2 cellular contexts compared by ENCODE assay signal in genomic region chr3:191417457-191417729, GRCh38.
TF ChIP-seq lines count a peak whose summit lies in the region.

No MANE protein-coding gene starts in this region.

TF ChIP-seq in GM23338, 12 proteins besides CTCF, POLR2A, EP300 and RAD21 (continued from another document):
- TF ChIP-seq, protein P1, sequence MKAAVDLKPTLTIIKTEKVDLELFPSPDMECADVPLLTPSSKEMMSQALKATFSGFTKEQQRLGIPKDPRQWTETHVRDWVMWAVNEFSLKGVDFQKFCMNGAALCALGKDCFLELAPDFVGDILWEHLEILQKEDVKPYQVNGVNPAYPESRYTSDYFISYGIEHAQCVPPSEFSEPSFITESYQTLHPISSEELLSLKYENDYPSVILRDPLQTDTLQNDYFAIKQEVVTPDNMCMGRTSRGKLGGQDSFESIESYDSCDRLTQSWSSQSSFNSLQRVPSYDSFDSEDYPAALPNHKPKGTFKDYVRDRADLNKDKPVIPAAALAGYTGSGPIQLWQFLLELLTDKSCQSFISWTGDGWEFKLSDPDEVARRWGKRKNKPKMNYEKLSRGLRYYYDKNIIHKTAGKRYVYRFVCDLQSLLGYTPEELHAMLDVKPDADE (IDR thresholded peaks at IDR 0.05): no peak
- TF ChIP-seq JUNB (IDR thresholded peaks at IDR 0.05; ENCODE audit: unreplicated experiment): no peak
- TF ChIP-seq STAT1 (IDR thresholded peaks at IDR 0.05; ENCODE audit: unreplicated experiment): no peak
- no peak for TF ChIP-seq ZNF331 (CRISPR knock-in tag; IDR thresholded peaks at IDR 0.05; ENCODE audit: low read depth)
- TF ChIP-seq, protein P2, sequence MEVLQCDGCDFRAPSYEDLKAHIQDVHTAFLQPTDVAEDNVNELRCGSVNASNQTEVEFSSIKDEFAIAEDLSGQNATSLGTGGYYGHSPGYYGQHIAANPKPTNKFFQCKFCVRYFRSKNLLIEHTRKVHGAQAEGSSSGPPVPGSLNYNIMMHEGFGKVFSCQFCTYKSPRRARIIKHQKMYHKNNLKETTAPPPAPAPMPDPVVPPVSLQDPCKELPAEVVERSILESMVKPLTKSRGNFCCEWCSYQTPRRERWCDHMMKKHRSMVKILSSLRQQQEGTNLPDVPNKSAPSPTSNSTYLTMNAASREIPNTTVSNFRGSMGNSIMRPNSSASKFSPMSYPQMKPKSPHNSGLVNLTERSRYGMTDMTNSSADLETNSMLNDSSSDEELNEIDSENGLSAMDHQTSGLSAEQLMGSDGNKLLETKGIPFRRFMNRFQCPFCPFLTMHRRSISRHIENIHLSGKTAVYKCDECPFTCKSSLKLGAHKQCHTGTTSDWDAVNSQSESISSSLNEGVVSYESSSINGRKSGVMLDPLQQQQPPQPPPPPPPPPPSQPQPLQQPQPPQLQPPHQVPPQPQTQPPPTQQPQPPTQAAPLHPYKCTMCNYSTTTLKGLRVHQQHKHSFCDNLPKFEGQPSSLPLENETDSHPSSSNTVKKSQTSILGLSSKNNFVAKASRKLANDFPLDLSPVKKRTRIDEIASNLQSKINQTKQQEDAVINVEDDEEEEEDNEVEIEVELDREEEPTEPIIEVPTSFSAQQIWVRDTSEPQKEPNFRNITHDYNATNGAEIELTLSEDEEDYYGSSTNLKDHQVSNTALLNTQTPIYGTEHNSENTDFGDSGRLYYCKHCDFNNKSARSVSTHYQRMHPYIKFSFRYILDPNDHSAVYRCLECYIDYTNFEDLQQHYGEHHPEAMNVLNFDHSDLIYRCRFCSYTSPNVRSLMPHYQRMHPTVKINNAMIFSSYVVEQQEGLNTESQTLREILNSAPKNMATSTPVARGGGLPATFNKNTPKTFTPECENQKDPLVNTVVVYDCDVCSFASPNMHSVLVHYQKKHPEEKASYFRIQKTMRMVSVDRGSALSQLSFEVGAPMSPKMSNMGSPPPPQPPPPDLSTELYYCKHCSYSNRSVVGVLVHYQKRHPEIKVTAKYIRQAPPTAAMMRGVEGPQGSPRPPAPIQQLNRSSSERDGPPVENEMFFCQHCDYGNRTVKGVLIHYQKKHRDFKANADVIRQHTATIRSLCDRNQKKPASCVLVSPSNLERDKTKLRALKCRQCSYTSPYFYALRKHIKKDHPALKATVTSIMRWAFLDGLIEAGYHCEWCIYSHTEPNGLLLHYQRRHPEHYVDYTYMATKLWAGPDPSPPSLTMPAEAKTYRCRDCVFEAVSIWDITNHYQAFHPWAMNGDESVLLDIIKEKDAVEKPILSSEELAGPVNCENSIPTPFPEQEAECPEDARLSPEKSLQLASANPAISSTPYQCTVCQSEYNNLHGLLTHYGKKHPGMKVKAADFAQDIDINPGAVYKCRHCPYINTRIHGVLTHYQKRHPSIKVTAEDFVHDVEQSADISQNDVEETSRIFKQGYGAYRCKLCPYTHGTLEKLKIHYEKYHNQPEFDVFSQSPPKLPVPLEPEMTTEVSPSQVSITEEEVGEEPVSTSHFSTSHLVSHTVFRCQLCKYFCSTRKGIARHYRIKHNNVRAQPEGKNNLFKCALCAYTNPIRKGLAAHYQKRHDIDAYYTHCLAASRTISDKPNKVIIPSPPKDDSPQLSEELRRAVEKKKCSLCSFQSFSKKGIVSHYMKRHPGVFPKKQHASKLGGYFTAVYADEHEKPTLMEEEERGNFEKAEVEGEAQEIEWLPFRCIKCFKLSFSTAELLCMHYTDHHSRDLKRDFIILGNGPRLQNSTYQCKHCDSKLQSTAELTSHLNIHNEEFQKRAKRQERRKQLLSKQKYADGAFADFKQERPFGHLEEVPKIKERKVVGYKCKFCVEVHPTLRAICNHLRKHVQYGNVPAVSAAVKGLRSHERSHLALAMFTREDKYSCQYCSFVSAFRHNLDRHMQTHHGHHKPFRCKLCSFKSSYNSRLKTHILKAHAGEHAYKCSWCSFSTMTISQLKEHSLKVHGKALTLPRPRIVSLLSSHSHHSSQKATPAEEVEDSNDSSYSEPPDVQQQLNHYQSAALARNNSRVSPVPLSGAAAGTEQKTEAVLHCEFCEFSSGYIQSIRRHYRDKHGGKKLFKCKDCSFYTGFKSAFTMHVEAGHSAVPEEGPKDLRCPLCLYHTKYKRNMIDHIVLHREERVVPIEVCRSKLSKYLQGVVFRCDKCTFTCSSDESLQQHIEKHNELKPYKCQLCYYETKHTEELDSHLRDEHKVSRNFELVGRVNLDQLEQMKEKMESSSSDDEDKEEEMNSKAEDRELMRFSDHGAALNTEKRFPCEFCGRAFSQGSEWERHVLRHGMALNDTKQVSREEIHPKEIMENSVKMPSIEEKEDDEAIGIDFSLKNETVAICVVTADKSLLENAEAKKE (CRISPR knock-in tag; IDR thresholded peaks at IDR 0.05): no peak
- TF ChIP-seq EZH2 (IDR thresholded peaks at IDR 0.05; ENCODE audit: low read depth, unreplicated experiment): no peak

TF ChIP-seq in K562, 482 proteins besides CTCF, POLR2A, EP300 and RAD21:
- TF ChIP-seq HMGXB4 (CRISPR knock-in tag; IDR thresholded peaks at IDR 0.05) (no peak), KDM1A (IDR thresholded peaks at IDR 0.05) (no peak), ZNF316 (IDR thresholded peaks at IDR 0.05) (0 out of 2 replicates have a peak, but pooled peaks have one; percentile 4)
